In genomic region chr12:126369487-126370463, GRCh38 we compare ENCODE assay signal across 20 cellular contexts.
DNase-seq lines count a peak whose midpoint lies in the region; ATAC-seq and TF ChIP-seq lines count a peak whose summit lies in the region.
"Had no signal": no experiment of that assay in that cellular context is flagged by ENCODE, and none has a peak within 500 bp of the region (broad histone marks: within the 10 kb centered on the region; RNA-seq: fewer than 3 reads in every experiment).

No MANE protein-coding gene starts in this region.

- no peaks in the 10 kb centered on the region for H3K36me3 ChIP-seq in osteoblast (ENCODE audit: insufficient read depth, low read length)
- H3K36me3 ChIP-seq: gastrocnemius medialis had no signal

- H3K4me3 ChIP-seq in osteoblast (ENCODE audit: insufficient read depth, low read length) = peak overlapping the region; percentile 51
- H3K4me3 ChIP-seq: gastrocnemius medialis, mucosa of descending colon had no signal

- no peaks in the 10 kb centered on the region for H4K20me1 ChIP-seq in osteoblast (ENCODE audit: insufficient read depth, low read length)

- no peaks in the 10 kb centered on the region for H3K27me3 ChIP-seq in osteoblast (ENCODE audit: insufficient read depth, low read length)
- H3K27me3 ChIP-seq: gastrocnemius medialis had no signal

- peak; percentile 66 for ATAC-seq in esophagus mucosa
- ATAC-seq in GM19351 (IDR thresholded peaks at IDR 0.05; ENCODE audit: unreplicated experiment) = no peak
- ATAC-seq in GM21619 (IDR thresholded peaks at IDR 0.05; ENCODE audit: unreplicated experiment) = no peak
- ATAC-seq: activated naive CD8-positive, alpha-beta T cell treated with anti-CD3 and anti-CD28 coated beads, Interleukin-2, amount 50 U/mL, for 24 hours; gastrocnemius medialis; mucosa of descending colon had no signal

- peak overlapping the region; percentile 72 for H3K27ac ChIP-seq in osteoblast (ENCODE audit: low read depth, low read length)
- H3K27ac ChIP-seq: gastrocnemius medialis had no signal

- peak overlapping the region; percentile 86 for H3K4me2 ChIP-seq in osteoblast (ENCODE audit: insufficient read depth, low read length)

- H3K4me1 ChIP-seq in osteoblast (ENCODE audit: insufficient read depth, low read length) = peaks cover 20% of the 10 kb centered on the region
- H3K4me1 ChIP-seq: gastrocnemius medialis had no signal

- no peaks in the 10 kb centered on the region for H3K79me2 ChIP-seq in osteoblast (ENCODE audit: insufficient read depth, low read length)

- peak; percentile 43 for TF ChIP-seq CTCF in osteoblast (IDR thresholded peaks at IDR 0.05; ENCODE audit: extremely low read depth, low read depth, low read length)

- peak overlapping the region; percentile 61 for H2AFZ ChIP-seq in osteoblast (ENCODE audit: low read length)

- no peaks in the 10 kb centered on the region for H3K9me3 ChIP-seq in osteoblast (ENCODE audit: low read depth, low read length)
- H3K9me3 ChIP-seq: gastrocnemius medialis had no signal

- DNase-seq in Daoy (ENCODE audit: low read depth) (peak; percentile 31), RKO (ENCODE audit: low spot score) (peak; percentile 55), osteoblast (ENCODE audit: insufficient read length, low spot score, missing footprints) (peak; percentile 11), NCI-H82 (lab: John Stamatoyannopoulos, UW) (no peak), mesenteric fat pad (ENCODE audit: low spot score) (no peak)
- DNase-seq: activated CD4-positive, alpha-beta T cell treated with anti-CD3 and anti-CD28 coated beads for 48 hours; activated naive CD8-positive, alpha-beta T cell treated with anti-CD3 and anti-CD28 coated beads, Interleukin-2, amount 50 U/mL, for 24 hours; activated T-cell treated with anti-CD3 and anti-CD28 coated beads, Interleukin-2, amount 50 U/mL, for 24 hours; CD4-positive, alpha-beta memory T cell; dermis blood vessel endothelial cell; gastrocnemius medialis; GF-D8; H7; islet precursor cell; mucosa of descending colon; NCI-H1930; T-helper 9 cell had no signal

Comparison
In these comparisons a context has a peak if more than half of its experiments do, and no peak if none do; other contexts are left out.
1. DNase-seq: peak in Daoy (single experiment), RKO (single experiment) and osteoblast (single experiment); none in NCI-H82 (single experiment) and mesenteric fat pad (single experiment).